16 cellular contexts compared by ENCODE assay signal in the genomic region with DNA sequence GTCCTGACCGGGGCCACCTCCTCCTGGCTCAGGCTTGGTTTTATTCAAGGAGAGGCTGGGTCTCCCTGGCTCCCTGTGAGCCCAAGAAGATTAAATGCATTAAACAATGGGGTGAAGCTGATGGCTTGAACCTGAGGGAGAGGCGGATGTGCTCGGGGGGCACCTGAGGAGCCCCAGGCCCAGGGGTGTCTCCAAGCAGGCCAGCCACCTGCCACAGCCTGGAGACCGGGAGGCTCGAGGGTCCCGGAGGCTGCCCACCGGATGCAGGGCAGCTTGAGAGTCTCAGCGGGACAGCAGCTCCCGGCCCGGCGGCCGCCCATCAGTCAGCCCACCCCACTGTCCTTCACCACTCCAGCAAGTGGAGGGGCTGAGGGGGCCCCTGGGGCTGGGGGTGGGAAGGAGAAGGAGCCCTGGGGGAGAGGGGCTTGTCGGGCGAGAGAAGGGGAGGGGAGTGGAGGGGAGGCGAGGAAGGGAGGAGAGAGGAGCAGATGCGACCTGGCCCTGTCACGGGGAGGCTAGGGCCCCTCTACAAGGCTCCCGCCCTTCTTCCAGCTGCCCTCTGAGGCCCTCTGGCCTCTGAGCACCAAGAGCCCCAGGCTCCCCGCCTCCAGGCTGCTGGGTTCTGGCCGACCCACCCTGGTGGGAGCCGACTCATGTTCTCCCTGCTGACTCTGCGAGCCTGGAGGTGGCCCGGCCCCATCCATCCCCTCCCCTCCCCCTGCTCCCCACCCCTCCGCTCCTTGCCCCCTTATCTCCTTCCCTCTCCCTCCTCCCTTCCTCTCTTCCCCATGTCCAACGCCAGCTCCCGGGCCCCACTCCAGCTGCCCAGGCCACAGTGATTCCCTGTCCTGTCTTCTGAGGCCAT. TPM values are rescaled to one million over a fixed set of nuclear protein-coding genes. Genes with fewer than 3 reads are reported as not detected.
DNase-seq lines count a peak whose midpoint lies in the region; ATAC-seq and TF ChIP-seq lines count a peak whose summit lies in the region.
"Had no signal": no experiment of that assay in that cellular context is flagged by ENCODE, and none has a peak within 500 bp of the region (broad histone marks: within the 10 kb centered on the region; RNA-seq: fewer than 3 reads in every experiment).

No MANE protein-coding gene starts in this region.

- no peaks in the 10 kb centered on the region for H3K9me3 ChIP-seq in cardiac muscle cell (ENCODE audit: low read depth)
- no peaks in the 10 kb centered on the region for H3K9me3 ChIP-seq in left ventricle myocardium inferior (replicated peaks)
- no peaks in the 10 kb centered on the region for H3K9me3 ChIP-seq in NT2/D1 (ENCODE audit: insufficient read depth, low read length)

- H3K4me1 Mint-ChIP-seq in stimulated activated naive CD8-positive, alpha-beta T cell treated with anti-CD3 and anti-CD28 coated beads, Interleukin-15, amount 100 ng/mL, for 72 hours: peaks cover 90% of the 10 kb centered on the region

- H3K27me3 ChIP-seq in cardiac muscle cell (no peaks in the 10 kb centered on the region), left ventricle myocardium inferior (ENCODE audit: low read depth) (peaks cover 46% of the 10 kb centered on the region), NT2/D1 (ENCODE audit: insufficient read depth, insufficient read length) (peaks cover 2% of the 10 kb centered on the region), brain microvascular endothelial cell (replicated peaks) (peaks cover 3% of the 10 kb centered on the region)

- in situ Hi-C loops in brain microvascular endothelial cell (cut with HindIII; ENCODE audit: low pct_ligation_motif_present, low sequenced_read_pairs): no loop called here

- H3K36me3 ChIP-seq in cardiac muscle cell (no peaks in the 10 kb centered on the region), left ventricle myocardium inferior (no peaks in the 10 kb centered on the region), NT2/D1 (ENCODE audit: insufficient read depth, insufficient read length, low read length) (no peaks in the 10 kb centered on the region), brain microvascular endothelial cell (replicated peaks) (no peaks in the 10 kb centered on the region)

- no peaks in the 10 kb centered on the region for H3K27me3 Mint-ChIP-seq in stimulated activated naive CD8-positive, alpha-beta T cell treated with anti-CD3 and anti-CD28 coated beads, Interleukin-15, amount 100 ng/mL, for 72 hours

- peak overlapping the region; percentile 54 to 76 for H3K27ac Mint-ChIP-seq in stimulated activated naive CD8-positive, alpha-beta T cell treated with anti-CD3 and anti-CD28 coated beads, Interleukin-15, amount 100 ng/mL, for 72 hours

- intact Hi-C loops in left ventricle myocardium inferior (cut with micrococcal nuclease): no loop called here

- peak overlapping the region; percentile 3 for H3K9ac ChIP-seq in NT2/D1 (ENCODE audit: insufficient read length, low read depth)

- H3K4me1 ChIP-seq in cardiac muscle cell (ENCODE audit: low read depth) (peaks cover 18% of the 10 kb centered on the region), left ventricle myocardium inferior (peaks cover 12% of the 10 kb centered on the region), NT2/D1 (ENCODE audit: insufficient read depth, insufficient read length) (peaks cover 29% of the 10 kb centered on the region)

- H3K4me3 ChIP-seq in cardiac muscle cell (no peak overlapping the region), left ventricle myocardium inferior (no peak overlapping the region), NT2/D1 (ENCODE audit: insufficient read length, low read depth) (no peak overlapping the region), fibroblast of the aortic adventitia (ENCODE audit: low read depth, low read length) (no peak overlapping the region), brain microvascular endothelial cell (ENCODE audit: low read depth, low read length) (no peak overlapping the region)

- H3K27ac ChIP-seq in cardiac muscle cell: no peak overlapping the region
- H3K27ac ChIP-seq in left ventricle myocardium inferior (replicated peaks): no peak overlapping the region
- H3K27ac ChIP-seq in brain microvascular endothelial cell: no peak overlapping the region

- no peak for TF ChIP-seq CTCF in cardiac muscle cell (IDR thresholded peaks at IDR 0.05; ENCODE audit: low read depth, low read length)
- TF ChIP-seq CTCF in left ventricle myocardium inferior (IDR thresholded peaks at IDR 0.05; ENCODE audit: borderline replicate concordance): no peak
- TF ChIP-seq CTCF in fibroblast of the aortic adventitia (IDR thresholded peaks at IDR 0.05; ENCODE audit: insufficient read depth, low read length): no peak
- TF ChIP-seq CTCF in brain microvascular endothelial cell (IDR thresholded peaks at IDR 0.05; ENCODE audit: low read depth, low read length, missing control alignments): no peak

- no peaks in the 10 kb centered on the region for H3K9me3 Mint-ChIP-seq in stimulated activated naive CD8-positive, alpha-beta T cell treated with anti-CD3 and anti-CD28 coated beads, Interleukin-15, amount 100 ng/mL, for 72 hours

- no peak for ATAC-seq in stimulated activated naive CD8-positive, alpha-beta T cell treated with anti-CD3 and anti-CD28 coated beads, Interleukin-15, amount 100 ng/mL, for 72 hours

- DNase-seq in cardiac muscle cell (ENCODE audit: low read depth in 1 of 2, low spot score in 1 of 2): peak; percentile 50 to 73
- no peak for DNase-seq in left ventricle myocardium inferior
- no peak for DNase-seq in NT2/D1 (ENCODE audit: low read depth, low spot score)
- DNase-seq in fibroblast of the aortic adventitia (ENCODE audit: low read depth): peak; percentile 23
- no peak for DNase-seq in stimulated activated naive CD8-positive, alpha-beta T cell treated with anti-CD3 and anti-CD28 coated beads, Interleukin-15, amount 100 ng/mL, for 72 hours
- no peak for DNase-seq in RKO (ENCODE audit: low spot score)
- no peak for DNase-seq in cerebellum (ENCODE audit: low spot score)
- DNase-seq in brain microvascular endothelial cell: no peak
- DNase-seq: NCI-H1092; NCI-H2171; NK-92 treated with Interleukin-12 subunit alpha and Interleukin-12 subunit beta, amount 100 ng/mL, for 24 hours had no signal

- peak overlapping the region; percentile 92 to 98 for H3K4me3 Mint-ChIP-seq in stimulated activated naive CD8-positive, alpha-beta T cell treated with anti-CD3 and anti-CD28 coated beads, Interleukin-15, amount 100 ng/mL, for 72 hours

RNA-seq across cellular contexts. Expression of gene CD7, which starts 13.2 kb away (rescaled TPM):
- total RNA-seq in cardiac muscle cell: 0.92 TPM in 1 of 2 replicates, not detected in the other
- polyA plus RNA-seq in cardiac muscle cell: 0.17 and 0.38 TPM in 2 replicates
- 0.47 TPM for total RNA-seq in left ventricle myocardium inferior
- not detected in 2 replicates for total RNA-seq in fibroblast of the aortic adventitia (ENCODE audit: low replicate concordance)
- not detected for total RNA-seq in cerebellum
- total RNA-seq: bronchial epithelial cell, HT1080, pulmonary artery endothelial cell had no signal
- polyA plus RNA-seq: keratinocyte had no signal

RNA-seq across cellular contexts. Expression of gene SECTM1, which starts 29.4 kb away (rescaled TPM):
- 0.56 TPM in 1 of 2 replicates, not detected in the other for total RNA-seq in cardiac muscle cell
- not detected in 2 replicates for polyA plus RNA-seq in cardiac muscle cell
- total RNA-seq in left ventricle myocardium inferior: 3.9 TPM
- 9.8 and 34.2 TPM in 2 replicates for total RNA-seq in fibroblast of the aortic adventitia (ENCODE audit: low replicate concordance)
- total RNA-seq in cerebellum: 3.4 TPM

RNA-seq across cellular contexts. Expression of gene CSNK1D, which starts 30.7 kb away (rescaled TPM):
- total RNA-seq in cardiac muscle cell (40.3 and 53.1 TPM in 2 replicates), left ventricle myocardium inferior (61.8 TPM), fibroblast of the aortic adventitia (ENCODE audit: low replicate concordance) (28.9 and 52.7 TPM in 2 replicates), cerebellum (45.1 TPM)
- polyA plus RNA-seq in cardiac muscle cell: 106 and 134 TPM in 2 replicates

RNA-seq across cellular contexts. Expression of gene TEX19, which starts 54.9 kb away (rescaled TPM):
- 0.28 and 0.51 TPM in 2 replicates for total RNA-seq in cardiac muscle cell
- polyA plus RNA-seq in cardiac muscle cell: not detected in 2 replicates
- total RNA-seq in left ventricle myocardium inferior: not detected
- not detected in 2 replicates for total RNA-seq in fibroblast of the aortic adventitia (ENCODE audit: low replicate concordance)
- total RNA-seq in cerebellum: not detected
- total RNA-seq: bronchial epithelial cell, pulmonary artery endothelial cell, urinary bladder had no signal
- polyA plus RNA-seq: keratinocyte, urinary bladder had no signal

Comparison
In these comparisons a context has a peak if more than half of its experiments do, and no peak if none do; other contexts are left out.
1. DNase-seq: peak in cardiac muscle cell (2 of 2) and fibroblast of the aortic adventitia (single experiment); none in left ventricle myocardium inferior (single experiment), NT2/D1 (single experiment), stimulated activated naive CD8-positive, alpha-beta T cell treated with anti-CD3 and anti-CD28 coated beads, Interleukin-15, amount 100 ng/mL, for 72 hours (0 of 2), RKO (single experiment), cerebellum (single experiment) and brain microvascular endothelial cell (single experiment).